10 cellular contexts compared by ENCODE assay signal in the genomic region with DNA sequence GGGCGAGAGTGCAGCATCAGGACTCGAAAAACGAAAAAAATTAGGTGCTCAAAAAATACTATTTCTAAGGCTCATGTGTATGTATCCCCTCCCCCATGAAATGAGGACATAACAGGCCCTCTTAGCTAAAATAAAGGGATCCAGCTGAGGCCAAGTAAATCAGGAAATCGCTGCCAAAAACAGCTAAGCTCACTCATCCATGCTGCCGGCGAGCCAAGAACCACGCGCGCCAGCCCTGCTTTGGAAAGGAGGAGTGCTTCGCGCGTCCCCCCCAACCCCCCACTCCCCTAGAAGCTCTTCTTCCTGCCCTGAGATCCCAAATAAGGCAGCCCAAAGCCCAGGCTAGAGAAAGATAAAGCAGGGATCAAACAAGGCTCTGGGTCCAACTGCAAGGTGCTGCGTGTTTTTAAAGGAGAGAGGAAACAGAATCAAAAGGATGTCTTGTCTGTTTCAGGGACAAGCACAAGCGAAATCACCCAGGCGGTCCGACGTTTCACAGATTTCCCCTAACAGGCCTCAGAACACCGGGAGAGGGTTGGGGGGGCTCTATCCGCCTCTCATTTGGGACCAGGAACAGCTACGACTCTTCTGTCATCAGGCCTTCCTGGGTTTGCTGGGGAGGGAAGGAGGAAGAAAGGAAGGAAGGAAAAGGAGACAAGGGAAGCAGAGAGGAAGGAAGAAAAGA.
DNase-seq lines count a peak whose midpoint lies in the region; ATAC-seq and TF ChIP-seq lines count a peak whose summit lies in the region.
"Had no signal": no experiment of that assay in that cellular context is flagged by ENCODE, and none has a peak within 500 bp of the region (broad histone marks: within the 10 kb centered on the region; RNA-seq: fewer than 3 reads in every experiment).

No MANE protein-coding gene starts in this region.

- no peak for TF ChIP-seq EP300 in gastroesophageal sphincter (IDR thresholded peaks at IDR 0.05)

- no peak for TF ChIP-seq CTCF in BE2C (IDR thresholded peaks at IDR 0.05; ENCODE audit: low read depth, low read length)
- no peak for TF ChIP-seq CTCF in gastroesophageal sphincter (IDR thresholded peaks at IDR 0.05)

- peak; percentile 53 for DNase-seq in BE2C
- peak; percentile 63 to 85 for DNase-seq in NCI-H446 (lab: John Stamatoyannopoulos, UW)
- peak; percentile 45 for DNase-seq in pons (ENCODE audit: low spot score)
- no peak for DNase-seq in activated CD4-positive, CD25-positive, alpha-beta regulatory T cell (lab: John Stamatoyannopoulos, UW)
- DNase-seq in activated CD4-positive, alpha-beta T cell treated with anti-CD3 and anti-CD28 coated beads for 48 hours: no peak
- no peak for DNase-seq in SIG-M5 treated with dmso at 0.1 percent for 504 hours (lab: John Stamatoyannopoulos, UW; ENCODE audit: unreplicated experiment)
- DNase-seq: activated naive CD8-positive, alpha-beta T cell treated with anti-CD3 and anti-CD28 coated beads, Interleukin-2, amount 10 ng/mL, durations not matched to agents 7 days and 5 days; CD4-positive, CD25-positive, alpha-beta regulatory T cell had no signal

- H3K27ac ChIP-seq in gastroesophageal sphincter: peak overlapping the region; percentile 43 to 80 (median 78)

- TF ChIP-seq POLR2A in gastroesophageal sphincter (IDR thresholded peaks at IDR 0.05): no peak

- peak overlapping the region; percentile 2; the same call in 1 of the 2 replicates for H3K4me3 ChIP-seq in BE2C (ENCODE audit: low read depth, low read length)
- peak overlapping the region in 1 of 2 donors; percentile 30 for H3K4me3 ChIP-seq in gastroesophageal sphincter

- 11 to 12% methylated on average over 9 to 14 of the region's 20 CpGs for WGBS in gastroesophageal sphincter (ENCODE audit: low coverage in 1 of 2), 2 donors

- H3K36me3 ChIP-seq in BE2C: no peaks in the 10 kb centered on the region
- no peaks in the 10 kb centered on the region for H3K36me3 ChIP-seq in gastroesophageal sphincter

- H3K9me3 ChIP-seq in BE2C (no peaks in the 10 kb centered on the region), gastroesophageal sphincter (no peaks in the 10 kb centered on the region)

- peak; percentile 72 for ATAC-seq in gastroesophageal sphincter
- ATAC-seq in HG03135 (IDR thresholded peaks at IDR 0.05; ENCODE audit: unreplicated experiment): no peak

- H3K27me3 ChIP-seq in BE2C (no peaks in the 10 kb centered on the region), gastroesophageal sphincter (no peaks in the 10 kb centered on the region)

- peaks cover 13% of the 10 kb centered on the region for H3K4me1 ChIP-seq in BE2C
- H3K4me1 ChIP-seq in gastroesophageal sphincter: peaks cover 0 to 26% (median 11%) of the 10 kb centered on the region in 3 donors

Comparison
In these comparisons a context has a peak if more than half of its experiments do, and no peak if none do; other contexts are left out.
1. DNase-seq: peak in BE2C (single experiment), NCI-H446 (2 of 2) and pons (single experiment); none in activated CD4-positive, CD25-positive, alpha-beta regulatory T cell (0 of 4), activated CD4-positive, alpha-beta T cell treated with anti-CD3 and anti-CD28 coated beads for 48 hours (single experiment) and SIG-M5 treated with dmso at 0.1 percent for 504 hours (single experiment).